In genomic region chr11:68525930-68526329, GRCh38 we compare ENCODE assay signal across 15 cellular contexts.
DNase-seq lines count a peak whose midpoint lies in the region; ATAC-seq and TF ChIP-seq lines count a peak whose summit lies in the region.
"Had no signal": no experiment of that assay in that cellular context is flagged by ENCODE, and none has a peak within 500 bp of the region (broad histone marks: within the 10 kb centered on the region; RNA-seq: fewer than 3 reads in every experiment).

No MANE protein-coding gene starts in this region.

- no peak overlapping the region for H3K4me3 ChIP-seq in gastrocnemius medialis
- H3K4me3 ChIP-seq: gastroesophageal sphincter had no signal

- ATAC-seq in gastrocnemius medialis (no peak), sciatic nerve (no peak), HG03378 (IDR thresholded peaks at IDR 0.05; ENCODE audit: unreplicated experiment) (no peak)
- ATAC-seq: CD8-positive, alpha-beta T cell; gastroesophageal sphincter; stimulated activated effector memory CD8-positive, alpha-beta T cell treated with anti-CD3 and anti-CD28 coated beads, Interleukin-12 subunit alpha, Interleukin-12 subunit beta, amount 100 ng/mL, for 72 hours had no signal

- peak overlapping the region; percentile 67 to 85 (median 82) for H3K27ac ChIP-seq in gastrocnemius medialis

- in situ Hi-C loops in gastrocnemius medialis (cut with MboI; ENCODE audit: low sequenced_read_pairs in 4 of 4): no loop called here

- TF ChIP-seq CTCF in gastrocnemius medialis (IDR thresholded peaks at IDR 0.05 in 4 of 5, conservative IDR thresholded peaks at IDR 0.05 in 1 of 5): no peak

- DNase-seq in HT1080 (ENCODE audit: low read depth): peak; percentile 76
- peak; percentile 66 for DNase-seq in amniotic epithelial cell (ENCODE audit: low read depth)
- DNase-seq in glomerular visceral epithelial cell (ENCODE audit: extremely low spot score): peak; percentile 71
- DNase-seq in gastrocnemius medialis: no peak
- DNase-seq in sciatic nerve (ENCODE audit: low spot score): no peak
- DNase-seq in hypothalamus (lab: John Stamatoyannopoulos, UW): no peak
- DNase-seq: activated T-cell treated with anti-CD3 and anti-CD28 coated beads for 4 hours; CD8-positive, alpha-beta T cell; NCI-H1436 treated with DMSO at 0.1 percent for 48 hours; NCI-H510A; retina; stimulated activated CD4-positive, alpha-beta T cell treated with anti-CD3 and anti-CD28 coated beads, Interleukin-4, amount 100 ng/mL, for 4 hours had no signal

- intact Hi-C loops in gastrocnemius medialis (cut with DNase I; ENCODE audit: low total_unique reads): loop anchor here (5.0 kb wide), 1 partner anchor 64 kb away; the partner anchor contains the start of gene PPP6R3
- intact Hi-C loops in sciatic nerve (cut with DNase I): no loop called here

- H3K36me3 ChIP-seq in gastrocnemius medialis: peaks cover 0 to 19% of the 10 kb centered on the region in 2 donors

- no peaks in the 10 kb centered on the region for H3K9me3 ChIP-seq in gastrocnemius medialis
- H3K9me3 ChIP-seq: gastroesophageal sphincter had no signal

- TF ChIP-seq POLR2A in gastrocnemius medialis (IDR thresholded peaks at IDR 0.05): no peak

- H3K27me3 ChIP-seq in gastrocnemius medialis: no peaks in the 10 kb centered on the region
- H3K27me3 ChIP-seq: gastroesophageal sphincter had no signal

- peaks cover 88 to 91% of the 10 kb centered on the region in 2 donors for H3K4me1 ChIP-seq in gastrocnemius medialis

Comparison
In these comparisons a context has a peak if more than half of its experiments do, and no peak if none do; other contexts are left out.
1. DNase-seq: peak in HT1080 (single experiment), amniotic epithelial cell (single experiment) and glomerular visceral epithelial cell (single experiment); none in gastrocnemius medialis (0 of 2), sciatic nerve (single experiment) and hypothalamus (0 of 51).